In genomic region chr19:42761632-42762295, GRCh38 we compare ENCODE assay signal across 8 cellular contexts. TPM values are rescaled to one million over a fixed set of nuclear protein-coding genes. Genes with fewer than 3 reads are reported as not detected.
"Had no signal": no experiment of that assay in that cellular context is flagged by ENCODE, and none has a peak within 500 bp of the region (broad histone marks: within the 10 kb centered on the region; RNA-seq: fewer than 3 reads in every experiment).

No MANE protein-coding gene starts in this region.

RNA-seq across cellular contexts. Expression of gene PSG8, which starts 3.7 kb away (rescaled TPM):
- total RNA-seq: activated CD8-positive, alpha-beta T cell treated with anti-CD3 and anti-CD28 coated beads, Interleukin-2, amount 10 ng/mL, durations not matched to agents 7 days and 5 days; aorta; body of pancreas; cardiac muscle cell; OCI-LY7; T-helper 17 cell; WTC11 had no signal
- polyA plus RNA-seq: aorta, cardiac muscle cell had no signal

RNA-seq across cellular contexts. Expression of gene PSG3, which starts 21.5 kb away (rescaled TPM):
- total RNA-seq: activated CD8-positive, alpha-beta T cell treated with anti-CD3 and anti-CD28 coated beads, Interleukin-2, amount 10 ng/mL, durations not matched to agents 7 days and 5 days; aorta; body of pancreas; cardiac muscle cell; OCI-LY7; SK-MEL-5; WTC11 had no signal
- polyA plus RNA-seq: aorta, cardiac muscle cell had no signal
